Comparison of ENCODE assay signal across 36 cellular contexts in genomic region chr16:55346475-55346874, GRCh38. TPM values are rescaled to one million over a fixed set of nuclear protein-coding genes. Genes with fewer than 3 reads are reported as not detected.
"Had no signal": no experiment of that assay in that cellular context is flagged by ENCODE, and none has a peak within 500 bp of the region (broad histone marks: within the 10 kb centered on the region; RNA-seq: fewer than 3 reads in every experiment).

No MANE protein-coding gene starts in this region.

- H3K4me1 ChIP-seq: adrenal gland, ascending aorta, body of pancreas, breast epithelium had no signal

- H3K27ac ChIP-seq: adrenal gland, ascending aorta, body of pancreas, brain microvascular endothelial cell, breast epithelium, cardiac muscle cell had no signal

- H3K9me3 ChIP-seq: adrenal gland, ascending aorta, body of pancreas, breast epithelium had no signal

- ATAC-seq: activated naive CD4-positive, alpha-beta T cell treated with anti-CD3 and anti-CD28 coated beads, Interleukin-2, amount 50 U/mL, for 72 hours; activated naive CD8-positive, alpha-beta T cell treated with anti-CD3 and anti-CD28 coated beads, Interleukin-2, amount 50 U/mL, for 24 hours; activated T-cell treated with anti-CD3 and anti-CD28 coated beads, Interleukin-2, amount 50 U/mL, for 4 hours; activated T-cell treated with anti-CD3 and anti-CD28 coated beads, Interleukin-2, amount 50 U/mL, for 72 hours; activated T-helper 17 cell treated with anti-CD3 and anti-CD28 coated beads, Interleukin-2, amount 50 U/mL, for 72 hours; body of pancreas had no signal

- H3K4me3 ChIP-seq: adrenal gland, ascending aorta, body of pancreas, breast epithelium, cardiac muscle cell had no signal

- DNase-seq: activated effector memory CD4-positive, alpha-beta T cell treated with anti-CD3 and anti-CD28 coated beads, Interleukin-2, amount 50 U/mL, for 16 hours; activated effector memory CD4-positive, alpha-beta T cell treated with Interleukin-2 at 50 U/mL for 16 hours; activated gamma-delta T cell; activated gamma-delta T cell treated with Interleukin-2 at 50 U/mL for 16 hours; activated naive CD4-positive, alpha-beta T cell; activated naive CD4-positive, alpha-beta T cell treated with anti-CD3 and anti-CD28 coated beads for 36 hours; activated naive CD4-positive, alpha-beta T cell treated with anti-CD3 and anti-CD28 coated beads, Interleukin-2, amount 10 ng/mL, durations not matched to agents 7 days and 5 days; activated naive CD4-positive, alpha-beta T cell treated with anti-CD3 and anti-CD28 coated beads, Interleukin-2, amount 50 U/mL, for 16 hours; activated naive CD4-positive, alpha-beta T cell treated with Interleukin-2 at 50 U/mL for 16 hours; activated naive CD8-positive, alpha-beta T cell treated with anti-CD3 and anti-CD28 coated beads for 36 hours; activated naive CD8-positive, alpha-beta T cell treated with anti-CD3 and anti-CD28 coated beads, Interleukin-2, amount 10 ng/mL, durations not matched to agents 7 days and 5 days; activated naive CD8-positive, alpha-beta T cell treated with anti-CD3 and anti-CD28 coated beads, Interleukin-2, amount 50 U/mL, for 24 hours; activated T-cell treated with anti-CD3 and anti-CD28 coated beads, Interleukin-2, amount 50 U/mL, for 24 hours; activated T-cell treated with anti-CD3 and anti-CD28 coated beads, Interleukin-2, amount 50 U/mL, for 4 hours; activated T-cell treated with anti-CD3 and anti-CD28 coated beads, Interleukin-2, amount 50 U/mL, for 48 hours; activated T-cell treated with anti-CD3 and anti-CD28 coated beads, Interleukin-2, amount 50 U/mL, for 72 hours; adrenal gland; amniotic stem cell; amygdala; anterior cingulate cortex; aorta; body of pancreas; brain microvascular endothelial cell; caudate nucleus; central memory CD4-positive, alpha-beta T cell; cerebellar nuclear complex had no signal

- H3K36me3 ChIP-seq: adrenal gland, ascending aorta, brain microvascular endothelial cell, breast epithelium, cardiac muscle cell had no signal

- H3K27me3 ChIP-seq: ascending aorta, body of pancreas, brain microvascular endothelial cell, breast epithelium had no signal

- FAIRE-seq: astrocyte, bronchial epithelial cell had no signal

RNA-seq across cellular contexts. Expression of gene IRX6, which starts 22.5 kb away (rescaled TPM):
- total RNA-seq: activated naive CD4-positive, alpha-beta T cell treated with anti-CD3 and anti-CD28 coated beads for 36 hours; activated naive CD4-positive, alpha-beta T cell treated with anti-CD3 and anti-CD28 coated beads, Interleukin-2, amount 50 U/mL, for 72 hours; activated naive CD8-positive, alpha-beta T cell treated with anti-CD3 and anti-CD28 coated beads for 36 hours; activated naive CD8-positive, alpha-beta T cell treated with anti-CD3 and anti-CD28 coated beads, Interleukin-2, amount 10 ng/mL, durations not matched to agents 7 days and 5 days; activated T-cell treated with anti-CD3 and anti-CD28 coated beads, Interleukin-2, amount 50 U/mL, for 4 hours; activated T-cell treated with anti-CD3 and anti-CD28 coated beads, Interleukin-2, amount 50 U/mL, for 72 hours; activated T-helper 1 cell treated with anti-CD3 and anti-CD28 coated beads, Interleukin-12 subunit alpha, Interleukin-12 subunit beta, Interleukin-2, Interleukin-4 antibody, amounts not matched to agents 30 ng/mL and 10 ng/mL and 1 ng/mL, durations not matched to agents 14 hours and 24 hours and 36 hours; activated T-helper 17 cell treated with anti-CD3 and anti-CD28 coated beads, Interleukin-2, amount 50 U/mL, for 72 hours; activated T-helper 2 cell treated with anti-CD3 and anti-CD28 coated beads, Interferon-gamma antibody, Interleukin-2, Interleukin-4, amounts not matched to agents 10 μg/mL and 5 μg/mL and 100 μg/mL, durations not matched to agents 14 hours and 24 hours and 36 hours; astrocyte; bronchial epithelial cell; chondrocyte had no signal
- polyA plus RNA-seq: aorta had no signal
